ENCODE assay signal across 23 cellular contexts in the genomic region with DNA sequence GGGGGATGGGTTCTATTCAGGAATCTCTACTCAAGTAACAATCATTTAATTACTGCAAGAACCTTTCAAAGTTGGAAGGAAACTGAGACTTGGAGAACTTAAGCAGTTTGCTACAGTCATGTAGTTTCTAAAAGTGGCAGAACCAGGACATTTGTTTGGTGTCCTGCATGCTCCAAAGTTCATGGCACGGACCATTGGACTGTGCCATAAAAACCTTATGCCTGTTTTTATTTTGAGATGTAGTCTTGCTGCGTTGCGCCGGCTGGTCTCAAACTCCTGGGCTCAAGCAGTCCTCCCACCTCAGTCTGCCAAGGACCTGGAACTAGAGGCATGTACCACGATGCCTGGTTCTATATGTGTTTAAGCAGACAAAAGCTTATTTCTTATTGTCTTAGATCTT. TPM values are rescaled to one million over a fixed set of nuclear protein-coding genes. Genes with fewer than 3 reads are reported as not detected.
DNase-seq lines count a peak whose midpoint lies in the region; ATAC-seq, FAIRE-seq and TF ChIP-seq lines count a peak whose summit lies in the region.
"Had no signal": no experiment of that assay in that cellular context is flagged by ENCODE, and none has a peak within 500 bp of the region (broad histone marks: within the 10 kb centered on the region; RNA-seq: fewer than 3 reads in every experiment).

No MANE protein-coding gene starts in this region.

- intact Hi-C loops in CD4-positive, alpha-beta T cell (cut with DNase I, micrococcal nuclease): no loop called here
- intact Hi-C loops in HepG2 (cut with micrococcal nuclease; ENCODE audit: unreplicated experiment): loop anchor here (2.0 kb wide), 1 partner anchor 64 kb away; no protein-coding TSS in a partner anchor
- intact Hi-C loops in activated CD4-positive, alpha-beta T cell treated with anti-CD3 and anti-CD28 coated beads for 36 hours (cut with DNase I, micrococcal nuclease): no loop called here

- no peak overlapping the region for H3K9ac ChIP-seq in duodenal mucosa (ENCODE audit: low read depth in 1 of 2, low read length in 2 of 2)
- peak overlapping the region; percentile 31 for H3K9ac ChIP-seq in HepG2 (ENCODE audit: insufficient read depth, low read depth, low read length)
- H3K9ac ChIP-seq: KMS-11 had no signal

- no peaks in the 10 kb centered on the region for H3K27me3 ChIP-seq in CD4-positive, alpha-beta T cell (ENCODE audit: control insufficient read depth, insufficient read depth, low read length)
- no peaks in the 10 kb centered on the region for H3K27me3 ChIP-seq in duodenal mucosa (ENCODE audit: control insufficient read depth in 1 of 2, insufficient read depth in 2 of 2, low read length in 2 of 2)
- H3K27me3 ChIP-seq in HepG2 (ENCODE audit: control insufficient read depth in 1 of 2, insufficient read depth in 2 of 2, low read length in 2 of 2): no peaks in the 10 kb centered on the region
- H3K27me3 ChIP-seq: SJCRH30 had no signal

- peaks cover 83% of the 10 kb centered on the region for H3K79me2 ChIP-seq in HepG2 (ENCODE audit: insufficient read depth, low read length)

- peak overlapping the region; percentile 72 for H3K4me2 ChIP-seq in HepG2 (ENCODE audit: low read depth, low read length)
- H3K4me2 ChIP-seq: KMS-11 had no signal

- H3K4me3 ChIP-seq in duodenal mucosa (ENCODE audit: low read depth in 1 of 2, low read length in 2 of 2): peak overlapping the region in 1 of 2 donors; percentile 32
- peak overlapping the region in 2 of 3 experiments; percentile 12 to 35; a peak in 3 of 6 replicates for H3K4me3 ChIP-seq in HepG2 (replicated peaks in 1 of 3; ENCODE audit: insufficient read depth in 1 of 3, low read depth in 2 of 3, low read length in 3 of 3)
- H3K4me3 ChIP-seq: SJCRH30 had no signal

- no peak for TF ChIP-seq CTCF in CD4-positive, alpha-beta T cell (IDR thresholded peaks at IDR 0.05)
- no peak for TF ChIP-seq CTCF in HepG2 (CRISPR knock-in tag; IDR thresholded peaks at IDR 0.05)
- no peak for TF ChIP-seq CTCF in nephron progenitor cell (IDR thresholded peaks at IDR 0.05)

- H3K36me3 ChIP-seq in duodenal mucosa (ENCODE audit: control insufficient read depth in 1 of 2, insufficient read depth in 2 of 2, low read length in 2 of 2) (peaks cover 11 to 32% of the 10 kb centered on the region in 2 donors), HepG2 (replicated peaks in 1 of 2; ENCODE audit: control insufficient read depth in 1 of 2, insufficient read depth in 2 of 2, low read length in 2 of 2) (peaks cover 5 to 38% of the 10 kb centered on the region in 2 experiments)

- no peaks in the 10 kb centered on the region for H3K27me3 Mint-ChIP-seq in CD4-positive, alpha-beta T cell
- no peaks in the 10 kb centered on the region for H3K27me3 Mint-ChIP-seq in nephron progenitor cell (ENCODE audit: low read depth, poor library complexity)
- no peaks in the 10 kb centered on the region for H3K27me3 Mint-ChIP-seq in activated CD4-positive, alpha-beta T cell treated with anti-CD3 and anti-CD28 coated beads for 36 hours
- H3K27me3 Mint-ChIP-seq: B cell had no signal

- POLR2A ChIA-PET in CD4-positive, alpha-beta T cell (lab: Charles Lee): no interaction called here
- POLR2A ChIA-PET in HepG2 (lab: Yijun Ruan, JAX): no interaction called here
- POLR2A ChIA-PET in activated CD4-positive, alpha-beta T cell treated with anti-CD3 and anti-CD28 coated beads for 36 hours (lab: Charles Lee): no interaction called here

- WGBS in HepG2 (ENCODE audit: low lambda C conversion rate): 40% methylated on average over 5 of the region's 5 CpGs

- BruUV-seq in HepG2 (replicated peaks; lab: Mats Ljungman, UMichigan): no TSS peak

- ATAC-seq in CD4-positive, alpha-beta T cell (ENCODE audit: poor library complexity): no peak
- no peak for ATAC-seq in HepG2
- no peak for ATAC-seq in activated CD4-positive, alpha-beta T cell treated with anti-CD3 and anti-CD28 coated beads for 36 hours

- H3K4me1 ChIP-seq in duodenal mucosa (ENCODE audit: control insufficient read depth in 1 of 2, insufficient read depth in 2 of 2, low read length in 2 of 2) (peaks cover 69 to 78% of the 10 kb centered on the region in 2 donors), HepG2 (ENCODE audit: insufficient read depth, low read length) (peaks cover 97% of the 10 kb centered on the region)
- H3K4me1 ChIP-seq: SJCRH30 had no signal

- no peak overlapping the region for H2AFZ ChIP-seq in HepG2 (ENCODE audit: low read length)

- FAIRE-seq in HepG2 (lab: Jason Lieb, UNC): no peak
- FAIRE-seq: A204.1, RCC 7860 had no signal

- no peak for TF ChIP-seq EP300 in HepG2 (IDR thresholded peaks at IDR 0.05; ENCODE audit: low read depth in 2 of 2, low read length in 2 of 2)
- TF ChIP-seq EP300 in HepG2 (CRISPR knock-in tag; IDR thresholded peaks at IDR 0.05; ENCODE audit: borderline replicate concordance): no peak

- peaks cover 49% of the 10 kb centered on the region for H3K4me1 Mint-ChIP-seq in CD4-positive, alpha-beta T cell (ENCODE audit: low read depth)
- peaks cover 39% of the 10 kb centered on the region for H3K4me1 Mint-ChIP-seq in nephron progenitor cell
- H3K4me1 Mint-ChIP-seq in activated CD4-positive, alpha-beta T cell treated with anti-CD3 and anti-CD28 coated beads for 36 hours: peaks cover 33% of the 10 kb centered on the region

- no peak for TF ChIP-seq POLR2A in HepG2 (IDR thresholded peaks at IDR 0.05; ENCODE audit: insufficient read depth in 1 of 2, low read depth in 2 of 2, low read length in 2 of 2)

- H3K4me3 Mint-ChIP-seq in CD4-positive, alpha-beta T cell: no peak overlapping the region
- no peak overlapping the region for H3K4me3 Mint-ChIP-seq in nephron progenitor cell
- H3K4me3 Mint-ChIP-seq in activated CD4-positive, alpha-beta T cell treated with anti-CD3 and anti-CD28 coated beads for 36 hours: no peak overlapping the region
- H3K4me3 Mint-ChIP-seq: B cell, CD14-positive monocyte had no signal

- DNase-seq in CD4-positive, alpha-beta T cell: no peak
- DNase-seq in HepG2 (ENCODE audit: low spot score): no peak
- no peak for DNase-seq in nephron progenitor cell
- DNase-seq in cerebellar nuclear complex (lab: John Stamatoyannopoulos, UW): no peak
- DNase-seq in AML-193 (lab: John Stamatoyannopoulos, UW): no peak
- no peak for DNase-seq in activated CD4-positive, alpha-beta T cell treated with anti-CD3 and anti-CD28 coated beads for 36 hours
- DNase-seq in activated CD4-positive, alpha-beta T cell treated with anti-CD3 and anti-CD28 coated beads, Interleukin-2, amount 50 U/mL, for 48 hours: no peak
- DNase-seq: EL, GF-D8, MV-4-11, NCI-H1105 treated with DMSO at 0.1 percent for 48 hours, NCI-H2029 treated with DMSO at 0.1 percent for 48 hours, NCI-H226, NCI-H524, SJCRH30 had no signal

- no peaks in the 10 kb centered on the region for H3K9me3 ChIP-seq in CD4-positive, alpha-beta T cell (ENCODE audit: control insufficient read depth, low read length)
- H3K9me3 ChIP-seq in duodenal mucosa (ENCODE audit: control insufficient read depth in 1 of 2, low read length in 2 of 2): no peaks in the 10 kb centered on the region
- H3K9me3 ChIP-seq in HepG2 (ENCODE audit: low read length): no peaks in the 10 kb centered on the region
- H3K9me3 ChIP-seq: SJCRH30 had no signal

- no peak for TF ChIP-seq RAD21 in HepG2 (CRISPR knock-in tag; IDR thresholded peaks at IDR 0.05)

- in situ Hi-C loops in HepG2 (cut with HindIII; ENCODE audit: extremely low pct_ligation_motif_present, low pct_unique_long_range_greater_than_20kb): no loop called here

- H3K36me3 Mint-ChIP-seq in CD4-positive, alpha-beta T cell (ENCODE audit: low read depth): peaks cover 81% of the 10 kb centered on the region
- H3K36me3 Mint-ChIP-seq in nephron progenitor cell (ENCODE audit: low read depth): peaks cover 62% of the 10 kb centered on the region
- peaks cover 38% of the 10 kb centered on the region for H3K36me3 Mint-ChIP-seq in activated CD4-positive, alpha-beta T cell treated with anti-CD3 and anti-CD28 coated beads for 36 hours (ENCODE audit: low read depth)

- H3K27ac ChIP-seq in CD4-positive, alpha-beta T cell (ENCODE audit: low read depth, low read length): no peak overlapping the region
- H3K27ac ChIP-seq in duodenal mucosa (ENCODE audit: low read depth, low read length): peak overlapping the region; percentile 4
- peak overlapping the region; percentile 82 for H3K27ac ChIP-seq in HepG2 (ENCODE audit: extremely low read length, insufficient read depth, low read length)
- H3K27ac ChIP-seq: HL-60, KMS-11, SJCRH30 had no signal

- no peaks in the 10 kb centered on the region for H3K9me3 Mint-ChIP-seq in CD4-positive, alpha-beta T cell
- H3K9me3 Mint-ChIP-seq in nephron progenitor cell: no peaks in the 10 kb centered on the region
- H3K9me3 Mint-ChIP-seq in activated CD4-positive, alpha-beta T cell treated with anti-CD3 and anti-CD28 coated beads for 36 hours (ENCODE audit: low read depth): no peaks in the 10 kb centered on the region
- H3K9me3 Mint-ChIP-seq: CD14-positive monocyte had no signal

- CTCF ChIA-PET in CD4-positive, alpha-beta T cell (lab: Charles Lee): interaction anchor here (0.5 kb wide), 1 partner anchor 25 kb away, joined by 3 read pairs; no protein-coding TSS in a partner anchor
- CTCF ChIA-PET in HepG2 (lab: Yijun Ruan, JAX; ENCODE audit: low intra/inter-chr PET ratio, low total read pairs): no interaction called here
- CTCF ChIA-PET in activated CD4-positive, alpha-beta T cell treated with anti-CD3 and anti-CD28 coated beads for 36 hours (lab: Charles Lee): no interaction called here

- H3K27ac Mint-ChIP-seq in CD4-positive, alpha-beta T cell: peak overlapping the region; percentile 59
- peak overlapping the region; percentile 36 for H3K27ac Mint-ChIP-seq in nephron progenitor cell
- H3K27ac Mint-ChIP-seq in activated CD4-positive, alpha-beta T cell treated with anti-CD3 and anti-CD28 coated beads for 36 hours: no peak overlapping the region
- H3K27ac Mint-ChIP-seq: B cell had no signal

- peaks cover 55% of the 10 kb centered on the region for H4K20me1 ChIP-seq in HepG2 (ENCODE audit: insufficient read depth, low read length)

RNA-seq across cellular contexts. Expression of a gene that starts 18.6 kb away (rescaled TPM):
- under 1 TPM; 0.34 to 0.41 TPM for total RNA-seq in CD4-positive, alpha-beta T cell
- total RNA-seq in HepG2 (2016; rRNA removed; fragmentation: Illumina TruSeq; extraction: Trizol): 11.0 and 15.3 TPM in 2 replicates
- 11.0 and 11.3 TPM in 2 replicates for total RNA-seq in HepG2 (2016; cell fraction: cytosol; rRNA removed; fragmentation: Illumina TruSeq; extraction: Trizol; ENCODE audit: low read depth)
- total RNA-seq in HepG2 (2016; cell fraction: insoluble cytoplasmic fraction; rRNA removed; fragmentation: Illumina TruSeq; extraction: Trizol): 8.7 and 17.7 TPM in 2 replicates
- total RNA-seq in HepG2 (2016; cell fraction: membrane; rRNA removed; fragmentation: Illumina TruSeq; extraction: Trizol): 18.9 and 20.5 TPM in 2 replicates
- total RNA-seq in HepG2 (2016; cell fraction: nucleus; rRNA removed; fragmentation: Illumina TruSeq; extraction: Trizol): 17.3 and 19.2 TPM in 2 replicates
- 9.0 and 12.0 TPM in 2 replicates for polyA plus RNA-seq in HepG2 (2011; rRNA removed)
- 9.9 and 12.9 TPM in 2 replicates for polyA plus RNA-seq in HepG2 (2011; cell fraction: cytosol; rRNA removed)
- 124 and 135 TPM in 2 replicates for polyA plus RNA-seq in HepG2 (2011; cell fraction: nucleus; rRNA removed)
- polyA plus RNA-seq in HepG2 (2012): 9.3 and 10.2 TPM in 2 replicates
- 9.8 and 11.5 TPM in 2 replicates for polyA plus RNA-seq in HepG2 (2016; cell fraction: cytosol; fragmentation: Illumina TruSeq; extraction: Trizol; ENCODE audit: low read depth)
- polyA plus RNA-seq in HepG2 (2016; cell fraction: insoluble cytoplasmic fraction; fragmentation: Illumina TruSeq; extraction: Trizol; ENCODE audit: low read depth): 8.2 and 11.1 TPM in 2 replicates
- polyA plus RNA-seq in HepG2 (2016; cell fraction: membrane; fragmentation: Illumina TruSeq; extraction: Trizol; ENCODE audit: low read depth): 16.8 and 17.1 TPM in 2 replicates
- polyA plus RNA-seq in HepG2 (2016; cell fraction: nucleus; fragmentation: Illumina TruSeq; extraction: Trizol; ENCODE audit: insufficient read depth, low read depth): 45.0 and 47.7 TPM in 2 replicates
- 0.07 and 13.9 TPM in 2 replicates for polyA minus RNA-seq in HepG2 (2011; rRNA and poly(A)+ RNA removed; ENCODE audit: low replicate concordance)
- polyA minus RNA-seq in HepG2 (2011; cell fraction: cytosol; rRNA and poly(A)+ RNA removed): 6.5 and 6.6 TPM in 2 replicates
- 18.9 and 19.3 TPM in 2 replicates for polyA minus RNA-seq in HepG2 (2011; cell fraction: nucleus; rRNA and poly(A)+ RNA removed)
- total RNA-seq in activated CD4-positive, alpha-beta T cell treated with anti-CD3 and anti-CD28 coated beads for 36 hours: under 1 TPM in 1 of 2 experiments, not detected in 1; 0.21 TPM
- total RNA-seq: H4, SJCRH30 had no signal

RNA-seq across cellular contexts. Expression of a gene that starts 31.2 kb away (rescaled TPM):
- 10 to 100 TPM; 41.9 to 43.5 TPM for total RNA-seq in CD4-positive, alpha-beta T cell
- total RNA-seq in HepG2 (2016; rRNA removed; fragmentation: Illumina TruSeq; extraction: Trizol): 60.6 and 75.5 TPM in 2 replicates
- total RNA-seq in HepG2 (2016; cell fraction: cytosol; rRNA removed; fragmentation: Illumina TruSeq; extraction: Trizol; ENCODE audit: low read depth): 31.3 and 33.5 TPM in 2 replicates
- 61.8 and 67.5 TPM in 2 replicates for total RNA-seq in HepG2 (2016; cell fraction: insoluble cytoplasmic fraction; rRNA removed; fragmentation: Illumina TruSeq; extraction: Trizol)
- 27.3 and 27.5 TPM in 2 replicates for total RNA-seq in HepG2 (2016; cell fraction: membrane; rRNA removed; fragmentation: Illumina TruSeq; extraction: Trizol)
- 33.6 and 40.5 TPM in 2 replicates for total RNA-seq in HepG2 (2016; cell fraction: nucleus; rRNA removed; fragmentation: Illumina TruSeq; extraction: Trizol)
- 35.0 and 37.4 TPM in 2 replicates for polyA plus RNA-seq in HepG2 (2011; rRNA removed)
- polyA plus RNA-seq in HepG2 (2011; cell fraction: cytosol; rRNA removed): 27.9 and 33.2 TPM in 2 replicates
- polyA plus RNA-seq in HepG2 (2011; cell fraction: nucleus; rRNA removed): 28.4 and 33.0 TPM in 2 replicates
- polyA plus RNA-seq in HepG2 (2012): 35.2 and 35.3 TPM in 2 replicates
- 1.8 and 2.0 TPM in 2 replicates for polyA plus RNA-seq in HepG2 (2016; cell fraction: cytosol; fragmentation: Illumina TruSeq; extraction: Trizol; ENCODE audit: low read depth)
- 51.7 and 54.5 TPM in 2 replicates for polyA plus RNA-seq in HepG2 (2016; cell fraction: insoluble cytoplasmic fraction; fragmentation: Illumina TruSeq; extraction: Trizol; ENCODE audit: low read depth)
- 8.2 and 8.3 TPM in 2 replicates for polyA plus RNA-seq in HepG2 (2016; cell fraction: membrane; fragmentation: Illumina TruSeq; extraction: Trizol; ENCODE audit: low read depth)
- 43.1 and 45.5 TPM in 2 replicates for polyA plus RNA-seq in HepG2 (2016; cell fraction: nucleus; fragmentation: Illumina TruSeq; extraction: Trizol; ENCODE audit: insufficient read depth, low read depth)
- 24.4 and 79.1 TPM in 2 replicates for polyA minus RNA-seq in HepG2 (2011; rRNA and poly(A)+ RNA removed; ENCODE audit: low replicate concordance)
- polyA minus RNA-seq in HepG2 (2011; cell fraction: cytosol; rRNA and poly(A)+ RNA removed): 48.4 and 52.7 TPM in 2 replicates
- 20.6 and 30.0 TPM in 2 replicates for polyA minus RNA-seq in HepG2 (2011; cell fraction: nucleus; rRNA and poly(A)+ RNA removed)
- total RNA-seq in activated CD4-positive, alpha-beta T cell treated with anti-CD3 and anti-CD28 coated beads for 36 hours: 10 to 100 TPM; 80.8 to 92.0 TPM

RNA-seq across cellular contexts. Expression of a gene that starts 33.6 kb away (rescaled TPM):
- total RNA-seq in CD4-positive, alpha-beta T cell: 10 to 100 TPM; 48.4 to 51.3 TPM
- total RNA-seq in HepG2 (2016; rRNA removed; fragmentation: Illumina TruSeq; extraction: Trizol): 12.0 and 22.4 TPM in 2 replicates
- total RNA-seq in HepG2 (2016; cell fraction: cytosol; rRNA removed; fragmentation: Illumina TruSeq; extraction: Trizol; ENCODE audit: low read depth): 6.7 and 7.2 TPM in 2 replicates
- 11.0 and 24.0 TPM in 2 replicates for total RNA-seq in HepG2 (2016; cell fraction: insoluble cytoplasmic fraction; rRNA removed; fragmentation: Illumina TruSeq; extraction: Trizol)
- 7.2 and 7.5 TPM in 2 replicates for total RNA-seq in HepG2 (2016; cell fraction: membrane; rRNA removed; fragmentation: Illumina TruSeq; extraction: Trizol)
- total RNA-seq in HepG2 (2016; cell fraction: nucleus; rRNA removed; fragmentation: Illumina TruSeq; extraction: Trizol): 24.0 and 31.5 TPM in 2 replicates
- 21.8 and 36.0 TPM in 2 replicates for polyA plus RNA-seq in HepG2 (2011; rRNA removed)
- polyA plus RNA-seq in HepG2 (2011; cell fraction: cytosol; rRNA removed): 7.8 and 11.5 TPM in 2 replicates
- 218 and 255 TPM in 2 replicates for polyA plus RNA-seq in HepG2 (2011; cell fraction: nucleus; rRNA removed)
- polyA plus RNA-seq in HepG2 (2012): 16.0 and 20.8 TPM in 2 replicates
- polyA plus RNA-seq in HepG2 (2016; cell fraction: cytosol; fragmentation: Illumina TruSeq; extraction: Trizol; ENCODE audit: low read depth): 1.7 and 1.9 TPM in 2 replicates
- 10.7 and 13.3 TPM in 2 replicates for polyA plus RNA-seq in HepG2 (2016; cell fraction: insoluble cytoplasmic fraction; fragmentation: Illumina TruSeq; extraction: Trizol; ENCODE audit: low read depth)
- polyA plus RNA-seq in HepG2 (2016; cell fraction: membrane; fragmentation: Illumina TruSeq; extraction: Trizol; ENCODE audit: low read depth): 3.5 and 4.4 TPM in 2 replicates
- 85.8 and 92.2 TPM in 2 replicates for polyA plus RNA-seq in HepG2 (2016; cell fraction: nucleus; fragmentation: Illumina TruSeq; extraction: Trizol; ENCODE audit: insufficient read depth, low read depth)
- polyA minus RNA-seq in HepG2 (2011; rRNA and poly(A)+ RNA removed; ENCODE audit: low replicate concordance): 28.9 and 51.0 TPM in 2 replicates
- polyA minus RNA-seq in HepG2 (2011; cell fraction: cytosol; rRNA and poly(A)+ RNA removed): 12.1 and 13.7 TPM in 2 replicates
- polyA minus RNA-seq in HepG2 (2011; cell fraction: nucleus; rRNA and poly(A)+ RNA removed): 71.7 and 79.9 TPM in 2 replicates
- total RNA-seq in activated CD4-positive, alpha-beta T cell treated with anti-CD3 and anti-CD28 coated beads for 36 hours: 10 to 100 TPM; 31.9 to 40.5 TPM

RNA-seq across cellular contexts. Expression of a gene that starts 53.5 kb away (rescaled TPM):
- 10 to 100 TPM; 82.7 to 84.0 TPM for total RNA-seq in CD4-positive, alpha-beta T cell
- total RNA-seq in HepG2 (2016; rRNA removed; fragmentation: Illumina TruSeq; extraction: Trizol): 20.4 and 25.5 TPM in 2 replicates
- 10.9 and 13.4 TPM in 2 replicates for total RNA-seq in HepG2 (2016; cell fraction: cytosol; rRNA removed; fragmentation: Illumina TruSeq; extraction: Trizol; ENCODE audit: low read depth)
- total RNA-seq in HepG2 (2016; cell fraction: insoluble cytoplasmic fraction; rRNA removed; fragmentation: Illumina TruSeq; extraction: Trizol): 22.1 and 23.8 TPM in 2 replicates
- total RNA-seq in HepG2 (2016; cell fraction: membrane; rRNA removed; fragmentation: Illumina TruSeq; extraction: Trizol): 19.2 and 23.3 TPM in 2 replicates
- total RNA-seq in HepG2 (2016; cell fraction: nucleus; rRNA removed; fragmentation: Illumina TruSeq; extraction: Trizol): 18.4 and 19.1 TPM in 2 replicates
- 13.0 and 16.4 TPM in 2 replicates for polyA plus RNA-seq in HepG2 (2011; rRNA removed)
- polyA plus RNA-seq in HepG2 (2011; cell fraction: cytosol; rRNA removed): 11.4 and 17.5 TPM in 2 replicates
- polyA plus RNA-seq in HepG2 (2011; cell fraction: nucleus; rRNA removed): 53.1 and 55.7 TPM in 2 replicates
- polyA plus RNA-seq in HepG2 (2012): 7.6 and 9.2 TPM in 2 replicates
- polyA plus RNA-seq in HepG2 (2016; cell fraction: cytosol; fragmentation: Illumina TruSeq; extraction: Trizol; ENCODE audit: low read depth): 11.6 and 14.4 TPM in 2 replicates
- 22.2 and 26.6 TPM in 2 replicates for polyA plus RNA-seq in HepG2 (2016; cell fraction: insoluble cytoplasmic fraction; fragmentation: Illumina TruSeq; extraction: Trizol; ENCODE audit: low read depth)
- polyA plus RNA-seq in HepG2 (2016; cell fraction: membrane; fragmentation: Illumina TruSeq; extraction: Trizol; ENCODE audit: low read depth): 17.6 and 24.0 TPM in 2 replicates
- 42.7 and 46.0 TPM in 2 replicates for polyA plus RNA-seq in HepG2 (2016; cell fraction: nucleus; fragmentation: Illumina TruSeq; extraction: Trizol; ENCODE audit: insufficient read depth, low read depth)
- polyA minus RNA-seq in HepG2 (2011; rRNA and poly(A)+ RNA removed; ENCODE audit: low replicate concordance): 19.9 and 30.3 TPM in 2 replicates
- polyA minus RNA-seq in HepG2 (2011; cell fraction: cytosol; rRNA and poly(A)+ RNA removed): 6.9 and 7.9 TPM in 2 replicates
- polyA minus RNA-seq in HepG2 (2011; cell fraction: nucleus; rRNA and poly(A)+ RNA removed): 34.2 and 38.9 TPM in 2 replicates
- total RNA-seq in activated CD4-positive, alpha-beta T cell treated with anti-CD3 and anti-CD28 coated beads for 36 hours: 10 to 100 TPM; 25.1 to 27.2 TPM

Comparison
In these comparisons a context has a peak if more than half of its experiments do, and no peak if none do; other contexts are left out.
1. RNA of a gene that starts 18.6 kb away (total RNA-seq): 8.7 to 20.5 TPM in HepG2; 0.34 to 0.41 TPM in CD4-positive, alpha-beta T cell and 0.21 TPM in activated CD4-positive, alpha-beta T cell treated with anti-CD3 and anti-CD28 coated beads for 36 hours; every median in the first group is over 4 times any median in the second.